In the genomic region with DNA sequence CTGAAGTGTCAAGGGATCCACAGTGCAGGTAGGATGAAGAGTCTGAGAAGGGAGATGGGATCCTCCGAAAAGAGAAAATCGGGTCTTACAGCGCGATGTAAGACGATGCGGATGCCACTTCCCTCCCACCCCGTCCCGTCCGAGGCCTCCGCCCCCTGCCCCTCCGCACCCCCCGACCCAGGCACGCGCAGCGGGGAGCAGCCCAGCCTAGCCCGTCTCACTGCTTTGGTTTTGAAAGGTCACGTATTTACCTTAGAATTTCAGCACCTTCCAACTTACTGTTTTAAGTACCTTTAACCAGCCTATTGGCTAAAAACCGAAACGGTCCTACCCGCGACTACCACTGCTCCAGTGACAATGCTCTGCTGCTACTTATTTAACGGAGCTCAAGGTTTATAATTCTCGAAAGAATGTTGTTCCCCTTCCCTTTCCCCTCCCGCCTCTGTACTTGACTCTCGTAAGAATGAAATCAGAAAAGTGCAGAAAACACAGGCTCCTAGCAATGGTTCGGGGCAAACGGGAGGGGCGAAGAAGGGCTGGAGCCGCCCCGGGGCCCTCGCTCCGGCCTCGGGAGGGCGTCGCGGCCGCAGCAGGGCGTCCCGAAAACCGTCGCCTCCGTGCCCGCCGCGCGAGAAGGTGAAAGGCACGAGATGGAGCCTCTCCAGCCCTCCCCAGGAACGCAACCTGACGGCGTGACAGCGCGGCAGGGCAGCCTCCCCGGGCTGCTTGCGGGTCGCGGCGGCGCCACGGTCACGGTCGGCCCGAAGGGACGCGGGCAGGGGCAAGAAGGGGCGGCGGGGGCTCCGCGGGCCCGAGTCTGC, we compare ENCODE assay signal across 8 cellular contexts. TPM values are rescaled to one million over a fixed set of nuclear protein-coding genes. Genes with fewer than 3 reads are reported as not detected.
A peak's percentile ranks its signal among the peaks of the same experiment; 100 is the strongest.
DNase-seq lines count a peak whose midpoint lies in the region; ATAC-seq and TF ChIP-seq lines count a peak whose summit lies in the region.

No MANE protein-coding gene starts in this region.

- H3K36me3 ChIP-seq in mesenchymal stem cell (ENCODE audit: control insufficient read depth in 1 of 2, insufficient read depth in 2 of 2, low read depth in 1 of 2, low read length in 2 of 2), result no peaks in the 10 kb centered on the region

- H3K9me3 ChIP-seq in mesenchymal stem cell (ENCODE audit: control insufficient read depth, low read length), result no peaks in the 10 kb centered on the region

- intact Hi-C loops in activated CD4-positive, alpha-beta memory T cell treated with anti-CD3 and anti-CD28 coated beads for 36 hours (cut with micrococcal nuclease), result loop anchor here (1.0 to 5.0 kb wide), 3 partner anchors 99 to 155 kb away; partner anchors contain the start of genes DONSON and IFNAR1

- peak overlapping the region; percentile 98 to 99 for H3K4me3 ChIP-seq in mesenchymal stem cell (ENCODE audit: insufficient read depth in 1 of 2, low read depth in 1 of 2, low read length in 2 of 2)

- peak overlapping the region; percentile 49 for H3K27ac ChIP-seq in mesenchymal stem cell (ENCODE audit: low read length, poor library complexity, severe bottlenecking)

- peak overlapping the region; percentile 95 to 98 for H3K18ac ChIP-seq in mesenchymal stem cell (ENCODE audit: low read depth in 1 of 2, low read length in 2 of 2)

- no peaks in the 10 kb centered on the region for H3K27me3 ChIP-seq in mesenchymal stem cell (ENCODE audit: control insufficient read depth in 1 of 2, insufficient read depth in 1 of 2, low read length in 2 of 2)

- WGBS in mesenchymal stem cell, result under 1% methylated on average over 65 of the region's 69 CpGs

- peak overlapping the region in 1 of 2 experiments; percentile 100 for H3K23ac ChIP-seq in mesenchymal stem cell (ENCODE audit: low read length in 2 of 2)

- peaks cover 19% of the 10 kb centered on the region for H3K4me1 Mint-ChIP-seq in activated CD4-positive, alpha-beta memory T cell treated with anti-CD3 and anti-CD28 coated beads for 36 hours (ENCODE audit: low read depth)
- peaks cover 9 to 14% of the 10 kb centered on the region in 2 donors for H3K4me1 Mint-ChIP-seq in effector memory CD8-positive, alpha-beta T cell (ENCODE audit: low read depth in 2 of 2)
- peaks cover 28% of the 10 kb centered on the region for H3K4me1 Mint-ChIP-seq in stimulated activated memory B cell treated with anti-CD40 and anti-IgM and Interleukin-4, amounts not matched to agents 10 μg/mL and 1 μg/mL and 100 μg/mL, for 72 hours

- peak overlapping the region; percentile 92 for H3K4me3 Mint-ChIP-seq in activated CD4-positive, alpha-beta memory T cell treated with anti-CD3 and anti-CD28 coated beads for 36 hours
- H3K4me3 Mint-ChIP-seq in effector memory CD8-positive, alpha-beta T cell, result peak overlapping the region; percentile 85
- peak overlapping the region; percentile 96 for H3K4me3 Mint-ChIP-seq in stimulated activated memory B cell treated with anti-CD40 and anti-IgM and Interleukin-4, amounts not matched to agents 10 μg/mL and 1 μg/mL and 100 μg/mL, for 72 hours

- H3K79me1 ChIP-seq in mesenchymal stem cell (replicated peaks; ENCODE audit: low read length, poor library complexity, severe bottlenecking), result peaks cover 9% of the 10 kb centered on the region

- peak overlapping the region in 1 of 2 experiments; percentile 63 for H2BK12ac ChIP-seq in mesenchymal stem cell (ENCODE audit: low read length in 2 of 2)

- H2BK15ac ChIP-seq in mesenchymal stem cell (ENCODE audit: low read depth, poor library complexity, severe bottlenecking), result peak overlapping the region; percentile 97

- peak; percentile 28 for ATAC-seq in GM18505 (IDR thresholded peaks at IDR 0.05; ENCODE audit: unreplicated experiment)
- peak; percentile 15 for ATAC-seq in HG02571 (IDR thresholded peaks at IDR 0.05; ENCODE audit: unreplicated experiment)
- peak; percentile 20 for ATAC-seq in effector memory CD8-positive, alpha-beta T cell (replicated peaks)
- peak; percentile 49 for ATAC-seq in stimulated activated memory B cell treated with anti-CD40 and anti-IgM and Interleukin-4, amounts not matched to agents 10 μg/mL and 1 μg/mL and 100 μg/mL, for 72 hours

- peak overlapping the region; percentile 85 for H2AFZ ChIP-seq in mesenchymal stem cell (ENCODE audit: low read depth, low read length)

- no peak overlapping the region for H2BK120ac ChIP-seq in mesenchymal stem cell (ENCODE audit: low read depth, low read length)

- no peaks in the 10 kb centered on the region for H3K36me3 Mint-ChIP-seq in activated CD4-positive, alpha-beta memory T cell treated with anti-CD3 and anti-CD28 coated beads for 36 hours
- peaks cover 3% of the 10 kb centered on the region for H3K36me3 Mint-ChIP-seq in effector memory CD8-positive, alpha-beta T cell (ENCODE audit: insufficient read depth)
- H3K36me3 Mint-ChIP-seq in stimulated activated memory B cell treated with anti-CD40 and anti-IgM and Interleukin-4, amounts not matched to agents 10 μg/mL and 1 μg/mL and 100 μg/mL, for 72 hours, result no peaks in the 10 kb centered on the region

- H2BK5ac ChIP-seq in mesenchymal stem cell (ENCODE audit: low read depth, low read length, poor library complexity, severe bottlenecking), result peak overlapping the region; percentile 68

- peak overlapping the region; percentile 99 for H3K9ac ChIP-seq in mesenchymal stem cell (ENCODE audit: low read length)

- peak overlapping the region; percentile 79 for H4K91ac ChIP-seq in mesenchymal stem cell (ENCODE audit: low read length)

- H3K14ac ChIP-seq in mesenchymal stem cell (ENCODE audit: low read length in 2 of 2), result peak overlapping the region in 1 of 2 experiments; percentile 100

- H3K4me1 ChIP-seq in mesenchymal stem cell (ENCODE audit: control insufficient read depth, insufficient read depth, low read depth, low read length), result peaks cover 8% of the 10 kb centered on the region

- CTCF ChIA-PET in activated CD4-positive, alpha-beta memory T cell treated with anti-CD3 and anti-CD28 coated beads for 36 hours (lab: Charles Lee), result interaction anchor here (0.7 to 3.2 kb wide), 8 partner anchors 12 to 127 kb away, joined by 3 to 24 read pairs (median 3); partner anchors contain the start of genes DNAJC28 and DONSON

- H3K4ac ChIP-seq in mesenchymal stem cell (ENCODE audit: low read depth in 1 of 2, low read length in 2 of 2), result peak overlapping the region; percentile 88 to 97

- peak overlapping the region; percentile 86 for H3K4me2 ChIP-seq in mesenchymal stem cell (ENCODE audit: low read length, poor library complexity, severe bottlenecking)

- H4K8ac ChIP-seq in mesenchymal stem cell (ENCODE audit: low read length), result peak overlapping the region; percentile 87

- no peaks in the 10 kb centered on the region for H3K27me3 Mint-ChIP-seq in activated CD4-positive, alpha-beta memory T cell treated with anti-CD3 and anti-CD28 coated beads for 36 hours
- H3K27me3 Mint-ChIP-seq in effector memory CD8-positive, alpha-beta T cell, result no peaks in the 10 kb centered on the region
- no peaks in the 10 kb centered on the region for H3K27me3 Mint-ChIP-seq in stimulated activated memory B cell treated with anti-CD40 and anti-IgM and Interleukin-4, amounts not matched to agents 10 μg/mL and 1 μg/mL and 100 μg/mL, for 72 hours

- no peak for TF ChIP-seq POLR2A in GM18505 (IDR thresholded peaks at IDR 0.05; ENCODE audit: borderline replicate concordance, extremely low read depth, insufficient read depth, insufficient read length)

- no peak overlapping the region for H2AK5ac ChIP-seq in mesenchymal stem cell (ENCODE audit: low read length, severe bottlenecking)

- POLR2A ChIA-PET in activated CD4-positive, alpha-beta memory T cell treated with anti-CD3 and anti-CD28 coated beads for 36 hours (lab: Charles Lee), result interaction anchor here (0.7 to 3.4 kb wide), 11 partner anchors 11 to 751 kb away, joined by 3 to 37 read pairs (median 5); partner anchors contain the start of genes DNAJC28, DONSON, IFNAR1 and SON

- no peaks in the 10 kb centered on the region for H3K9me3 Mint-ChIP-seq in activated CD4-positive, alpha-beta memory T cell treated with anti-CD3 and anti-CD28 coated beads for 36 hours
- no peaks in the 10 kb centered on the region for H3K9me3 Mint-ChIP-seq in effector memory CD8-positive, alpha-beta T cell
- no peaks in the 10 kb centered on the region for H3K9me3 Mint-ChIP-seq in stimulated activated memory B cell treated with anti-CD40 and anti-IgM and Interleukin-4, amounts not matched to agents 10 μg/mL and 1 μg/mL and 100 μg/mL, for 72 hours

- peak overlapping the region; percentile 79 for H3K27ac Mint-ChIP-seq in activated CD4-positive, alpha-beta memory T cell treated with anti-CD3 and anti-CD28 coated beads for 36 hours
- H3K27ac Mint-ChIP-seq in effector memory CD8-positive, alpha-beta T cell, result peak overlapping the region; percentile 66 to 74
- H3K27ac Mint-ChIP-seq in stimulated activated memory B cell treated with anti-CD40 and anti-IgM and Interleukin-4, amounts not matched to agents 10 μg/mL and 1 μg/mL and 100 μg/mL, for 72 hours, result peak overlapping the region; percentile 95

- DNase-seq in NCI-H1092 treated with DMSO at 0.1 percent for 48 hours (lab: John Stamatoyannopoulos, UW) (peak; percentile 39), mesenchymal stem cell (peak; percentile 55), NCI-H774 (lab: John Stamatoyannopoulos, UW) (no peak)
- DNase-seq in activated CD4-positive, alpha-beta memory T cell treated with anti-CD3 and anti-CD28 coated beads for 36 hours, result peak; percentile 58
- peak in 2 of 3 experiments; percentile 33 for DNase-seq in effector memory CD8-positive, alpha-beta T cell

RNA-seq across cellular contexts. Expression of gene TMEM50B, which starts 0.7 kb away (rescaled TPM):
- 10 to 100 TPM; 18.6 to 21.8 TPM for total RNA-seq in activated CD4-positive, alpha-beta memory T cell treated with anti-CD3 and anti-CD28 coated beads for 36 hours
- polyA plus RNA-seq in mesenchymal stem cell (2013, experiment 1 of 2), result 22.9 TPM
- 24.7 TPM for polyA plus RNA-seq in mesenchymal stem cell (2013, experiment 2 of 2)

RNA-seq across cellular contexts. Expression of gene DNAJC28, which starts 12.4 kb away (rescaled TPM):
- total RNA-seq in activated CD4-positive, alpha-beta memory T cell treated with anti-CD3 and anti-CD28 coated beads for 36 hours, result under 1 TPM; 0.67 to 0.75 TPM
- 1.9 TPM for polyA plus RNA-seq in mesenchymal stem cell (2013, experiment 1 of 2)
- 2.1 TPM for polyA plus RNA-seq in mesenchymal stem cell (2013, experiment 2 of 2)
